Comparison of ENCODE assay signal across 1 cellular context in genomic region chr9:93903886-93904648, GRCh38.
TF ChIP-seq lines count a peak whose summit lies in the region.

No MANE protein-coding gene starts in this region.

TF ChIP-seq in HepG2, 621 proteins besides CTCF, POLR2A, EP300 and RAD21:
- TF ChIP-seq SMAD9 (CRISPR knock-in tag; IDR thresholded peaks at IDR 0.05) (no peak), ZNF18 (CRISPR knock-in tag; IDR thresholded peaks at IDR 0.05; ENCODE audit: insufficient replicate concordance) (no peak), ZNF296 (CRISPR knock-in tag; conservative IDR thresholded peaks at IDR 0.05) (no peak), NFRKB (IDR thresholded peaks at IDR 0.05) (no peak), ZFP62 (CRISPR knock-in tag; IDR thresholded peaks at IDR 0.05) (no peak), ETV5 (CRISPR knock-in tag; IDR thresholded peaks at IDR 0.05; ENCODE audit: borderline replicate concordance) (no peak), GABPA (IDR thresholded peaks at IDR 0.05; ENCODE audit: low read depth, low read length) (no peak), GABPA (CRISPR knock-in tag; IDR thresholded peaks at IDR 0.05; ENCODE audit: low read depth) (no peak), HINFP (CRISPR knock-in tag; IDR thresholded peaks at IDR 0.05; ENCODE audit: low read depth) (no peak), ZBTB14 (CRISPR knock-in tag; IDR thresholded peaks at IDR 0.05) (no peak), RELA (CRISPR knock-in tag; IDR thresholded peaks at IDR 0.05) (no peak), MLXIP (CRISPR knock-in tag; IDR thresholded peaks at IDR 0.05; ENCODE audit: borderline replicate concordance) (no peak), DPF2 (CRISPR knock-in tag; IDR thresholded peaks at IDR 0.05; ENCODE audit: borderline replicate concordance, low read depth) (no peak), GPN1 (CRISPR knock-in tag; IDR thresholded peaks at IDR 0.05; ENCODE audit: borderline replicate concordance) (no peak)
